Comparison of ENCODE assay signal across 1 cellular context in genomic region chr16:30060354-30061194, GRCh38.
TF ChIP-seq lines count a peak whose summit lies in the region.

No MANE protein-coding gene starts in this region.

TF ChIP-seq in K562, 482 proteins besides CTCF, POLR2A, EP300 and RAD21 (continued from another document):
- TF ChIP-seq, protein P1, sequence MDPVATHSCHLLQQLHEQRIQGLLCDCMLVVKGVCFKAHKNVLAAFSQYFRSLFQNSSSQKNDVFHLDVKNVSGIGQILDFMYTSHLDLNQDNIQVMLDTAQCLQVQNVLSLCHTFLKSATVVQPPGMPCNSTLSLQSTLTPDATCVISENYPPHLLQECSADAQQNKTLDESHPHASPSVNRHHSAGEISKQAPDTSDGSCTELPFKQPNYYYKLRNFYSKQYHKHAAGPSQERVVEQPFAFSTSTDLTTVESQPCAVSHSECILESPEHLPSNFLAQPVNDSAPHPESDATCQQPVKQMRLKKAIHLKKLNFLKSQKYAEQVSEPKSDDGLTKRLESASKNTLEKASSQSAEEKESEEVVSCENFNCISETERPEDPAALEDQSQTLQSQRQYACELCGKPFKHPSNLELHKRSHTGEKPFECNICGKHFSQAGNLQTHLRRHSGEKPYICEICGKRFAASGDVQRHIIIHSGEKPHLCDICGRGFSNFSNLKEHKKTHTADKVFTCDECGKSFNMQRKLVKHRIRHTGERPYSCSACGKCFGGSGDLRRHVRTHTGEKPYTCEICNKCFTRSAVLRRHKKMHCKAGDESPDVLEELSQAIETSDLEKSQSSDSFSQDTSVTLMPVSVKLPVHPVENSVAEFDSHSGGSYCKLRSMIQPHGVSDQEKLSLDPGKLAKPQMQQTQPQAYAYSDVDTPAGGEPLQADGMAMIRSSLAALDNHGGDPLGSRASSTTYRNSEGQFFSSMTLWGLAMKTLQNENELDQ (CRISPR knock-in tag; IDR thresholded peaks at IDR 0.05; ENCODE audit: borderline replicate concordance) = no peak
- TF ChIP-seq NCOR1 (IDR thresholded peaks at IDR 0.05) (peak; percentile 40; the same call in 1 of the 2 replicates), ASH1L (IDR thresholded peaks at IDR 0.05; ENCODE audit: borderline replicate concordance, low read depth, partially characterized antibody) (no peak), ZNF76 (CRISPR knock-in tag; IDR thresholded peaks at IDR 0.05; ENCODE audit: borderline replicate concordance) (no peak), MCM7 (IDR thresholded peaks at IDR 0.05) (no peak), NONO (IDR thresholded peaks at IDR 0.05; ENCODE audit: low read depth in 2 of 2, low read length in 1 of 2) (no peak), ZFP1 (CRISPR knock-in tag; IDR thresholded peaks at IDR 0.05) (no peak), DPF2 (IDR thresholded peaks at IDR 0.05) (0 out of 2 replicates have a peak, but pooled peaks have one; percentile 31), CREM (IDR thresholded peaks at IDR 0.05; ENCODE audit: low read depth) (0 out of 2 replicates have a peak, but pooled peaks have one; percentile 8), SMAD3 (CRISPR knock-in tag; conservative IDR thresholded peaks at IDR 0.05) (no peak), ZNF551 (CRISPR knock-in tag; IDR thresholded peaks at IDR 0.05) (no peak), RUNX1 (IDR thresholded peaks at IDR 0.05; ENCODE audit: low read depth) (no peak), PHB (CRISPR knock-in tag; IDR thresholded peaks at IDR 0.05) (no peak), NR2C2 (CRISPR knock-in tag; IDR thresholded peaks at IDR 0.05) (no peak), NR2C2 (tag; IDR thresholded peaks at IDR 0.05) (peak; percentile 41; the same call in 1 of the 2 replicates), GATAD2A (IDR thresholded peaks at IDR 0.05) (no peak), CBFA2T2 (conservative IDR thresholded peaks at IDR 0.05) (peak; percentile 54), NFIC (IDR thresholded peaks at IDR 0.05) (peak; percentile 58), BRF1 (IDR thresholded peaks at IDR 0.05; ENCODE audit: borderline replicate concordance, extremely low read depth, insufficient read length) (no peak), ARID1B (IDR thresholded peaks at IDR 0.05) (peak; percentile 51; the same call in 1 of the 2 replicates), SMARCA4 (IDR thresholded peaks at IDR 0.05) (0 out of 2 replicates have a peak, but pooled peaks have one; percentile 18)
TF ChIP-seq in K562: peak in this region for 23.
